9 cellular contexts compared by ENCODE assay signal in the genomic region with DNA sequence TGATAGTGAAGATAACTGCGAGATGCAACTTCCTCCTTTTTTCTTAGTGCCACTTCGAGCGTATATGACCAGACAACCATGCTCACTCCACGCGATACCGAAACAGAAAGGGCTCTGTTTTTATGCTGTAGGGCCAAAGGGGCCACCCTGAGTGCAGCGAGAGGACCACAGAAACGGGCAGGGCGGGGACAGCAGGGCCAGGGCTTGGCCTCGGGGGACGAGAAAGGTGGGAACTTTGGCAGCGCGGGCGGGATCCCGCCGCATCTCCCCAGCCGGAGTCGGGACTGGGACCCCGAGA. TPM values are rescaled to one million over a fixed set of nuclear protein-coding genes. Genes with fewer than 3 reads are reported as not detected.
DNase-seq lines count a peak whose midpoint lies in the region; ATAC-seq, FAIRE-seq and TF ChIP-seq lines count a peak whose summit lies in the region.
"Had no signal": no experiment of that assay in that cellular context is flagged by ENCODE, and none has a peak within 500 bp of the region (broad histone marks: within the 10 kb centered on the region; RNA-seq: fewer than 3 reads in every experiment).

No MANE protein-coding gene starts in this region.

- no peak for FAIRE-seq in pancreas (lab: Jason Lieb, UNC)
- FAIRE-seq: TTC549 had no signal

- H3K4me3 ChIP-seq in pancreas (peak overlapping the region; percentile 90 to 97 (median 92)), aorta (ENCODE audit: low read length in 2 of 2) (peak overlapping the region; percentile 81 to 98)

- intact Hi-C loops in pancreas (cut with DNase I), result no loop called here
- intact Hi-C loops in aorta (cut with DNase I), result no loop called here

- DNase-seq in CD1c-positive myeloid dendritic cell (ENCODE audit: extremely low spot score), result peak; percentile 87
- DNase-seq in SIG-M5 (lab: John Stamatoyannopoulos, UW), result peak; percentile 68
- DNase-seq in activated gamma-delta T cell treated with Interleukin-2 at 50 U/mL for 16 hours, result peak; percentile 54
- DNase-seq in glomerular visceral epithelial cell (ENCODE audit: extremely low spot score), result peak; percentile 63
- DNase-seq in pancreas, result peak in 1 of 6 donors; percentile 38
- DNase-seq in aorta, result peak in 1 of 2 donors; percentile 84

- TF ChIP-seq CTCF in pancreas (IDR thresholded peaks at IDR 0.05), result no peak

- H3K9me3 ChIP-seq in pancreas, result no peaks in the 10 kb centered on the region
- no peaks in the 10 kb centered on the region for H3K9me3 ChIP-seq in aorta (ENCODE audit: control insufficient read depth, low read length)

- H3K27me3 ChIP-seq in pancreas (no peaks in the 10 kb centered on the region), aorta (ENCODE audit: control insufficient read depth in 1 of 2, insufficient read depth in 2 of 2, low read length in 1 of 2) (no peaks in the 10 kb centered on the region)

- peak; percentile 71 for ATAC-seq in GM19463 (IDR thresholded peaks at IDR 0.05; ENCODE audit: unreplicated experiment)
- peak; percentile 50 for ATAC-seq in HG03558 (IDR thresholded peaks at IDR 0.05; ENCODE audit: extremely low read depth, unreplicated experiment)
- ATAC-seq in pancreas, result peak; percentile 31 to 69 (median 54)
- peak; percentile 75 for ATAC-seq in aorta (ENCODE audit: low FRiP score)

- H3K27ac ChIP-seq in pancreas, result peak overlapping the region; percentile 88 to 96 (median 94)
- H3K27ac ChIP-seq in aorta (ENCODE audit: low read depth in 1 of 2, low read length in 2 of 2), result peak overlapping the region in 1 of 2 donors; percentile 53

- WGBS in pancreas, 2 donors, result 0 to 2% methylated on average over 19 of the region's 19 CpGs
- WGBS in aorta, 2 donors, result 1% methylated on average over 19 of the region's 19 CpGs

- no peaks in the 10 kb centered on the region for H3K36me3 ChIP-seq in pancreas
- H3K36me3 ChIP-seq in aorta (ENCODE audit: control insufficient read depth in 1 of 2, insufficient read depth in 2 of 2, low read length in 1 of 2), result no peaks in the 10 kb centered on the region

- H3K4me1 ChIP-seq in pancreas (peaks cover 13 to 28% (median 23%) of the 10 kb centered on the region in 3 donors), aorta (ENCODE audit: control insufficient read depth in 1 of 2, insufficient read depth in 2 of 2, low read length in 2 of 2) (no peaks in the 10 kb centered on the region)

RNA-seq across cellular contexts. Expression of a gene that starts 0.5 kb away (rescaled TPM):
- total RNA-seq in pancreas, result 10 to 100 TPM; 21.5 to 49.6 (median 31.0) TPM
- polyA plus RNA-seq in pancreas, result 10 to 100 TPM in 1 of 2 donors, 1 to 10 TPM in 1; 8.8 to 20.1 TPM
- total RNA-seq in aorta, result 100 to 1,000 TPM in 1 of 2 donors, 10 to 100 TPM in 1; 94.9 to 123 TPM
- polyA plus RNA-seq in aorta, result 10 to 100 TPM in 1 of 2 donors, 1 to 10 TPM in 1; 3.1 to 26.3 TPM

RNA-seq across cellular contexts. Expression of a gene that starts 7.0 kb away (rescaled TPM):
- total RNA-seq in pancreas (10 to 100 TPM in 1 of 6 donors, 1 to 10 TPM in 5; 1.2 to 16.1 (median 2.7) TPM), aorta (under 1 TPM; 0.19 to 0.36 TPM)
- polyA plus RNA-seq in pancreas (1 to 10 TPM; 2.2 to 3.5 TPM), aorta (not detected)
